In genomic region chr19:45902651-45903625, GRCh38 we compare ENCODE assay signal across 8 cellular contexts. TPM values are rescaled to one million over a fixed set of nuclear protein-coding genes. Genes with fewer than 3 reads are reported as not detected.
A peak's percentile ranks its signal among the peaks of the same experiment; 100 is the strongest.
DNase-seq lines count a peak whose midpoint lies in the region; ATAC-seq, FAIRE-seq and TF ChIP-seq lines count a peak whose summit lies in the region.

No MANE protein-coding gene starts in this region.

- H3K9me3 Mint-ChIP-seq in activated naive CD8-positive, alpha-beta T cell treated with anti-CD3 and anti-CD28 coated beads, Interleukin-2, amount 10 ng/mL, durations not matched to agents 7 days and 5 days: no peaks in the 10 kb centered on the region

- H3K4me1 Mint-ChIP-seq in activated naive CD8-positive, alpha-beta T cell treated with anti-CD3 and anti-CD28 coated beads, Interleukin-2, amount 10 ng/mL, durations not matched to agents 7 days and 5 days: peaks cover 20% of the 10 kb centered on the region

- intact Hi-C loops in Right ventricle myocardium inferior (cut with DNase I) (loop anchor here (1.0 to 10.0 kb wide), 2 partner anchors 40 to 112 kb away; partner anchors contain the start of gene SYMPK), pancreas (cut with DNase I) (no loop called here), tibial artery (cut with DNase I; ENCODE audit: low total_unique reads) (no loop called here)

- peak overlapping the region; percentile 90 for H3K27ac Mint-ChIP-seq in activated naive CD8-positive, alpha-beta T cell treated with anti-CD3 and anti-CD28 coated beads, Interleukin-2, amount 10 ng/mL, durations not matched to agents 7 days and 5 days

- POLR2A ChIA-PET in activated naive CD8-positive, alpha-beta T cell treated with anti-CD3 and anti-CD28 coated beads, Interleukin-2, amount 10 ng/mL, durations not matched to agents 7 days and 5 days (lab: Charles Lee): interaction anchor here (0.6 to 3.4 kb wide), 17 partner anchors 10 to 1695 kb away, joined by 3 to 45 read pairs (median 4); partner anchors contain the start of genes CCDC61, FBXO46 and IRF2BP1

- peak overlapping the region; percentile 97 for H3K4me3 Mint-ChIP-seq in activated naive CD8-positive, alpha-beta T cell treated with anti-CD3 and anti-CD28 coated beads, Interleukin-2, amount 10 ng/mL, durations not matched to agents 7 days and 5 days

- H3K27ac ChIP-seq in pancreas: peak overlapping the region in 3 of 4 donors; percentile 35 to 66 (median 60)
- peak overlapping the region; percentile 71 to 76 for H3K27ac ChIP-seq in tibial artery

- peak; percentile 90 for ATAC-seq in HG02678 (IDR thresholded peaks at IDR 0.05; ENCODE audit: unreplicated experiment)
- peak; percentile 92 for ATAC-seq in activated naive CD8-positive, alpha-beta T cell treated with anti-CD3 and anti-CD28 coated beads, Interleukin-2, amount 10 ng/mL, durations not matched to agents 7 days and 5 days (ENCODE audit: low read depth)
- peak; percentile 97 for ATAC-seq in Right ventricle myocardium inferior
- ATAC-seq in pancreas: peak; percentile 92 to 98 (median 94)

- H3K4me1 ChIP-seq in pancreas (peaks cover 8 to 21% (median 17%) of the 10 kb centered on the region in 3 donors), tibial artery (peaks cover 0 to 25% (median 14%) of the 10 kb centered on the region in 4 donors)

- peak; percentile 41 for FAIRE-seq in pancreas (lab: Jason Lieb, UNC)

- DNase-seq in GM12865 (ENCODE audit: low read depth) (peak; percentile 98), NCI-H1105 treated with DMSO at 0.1 percent for 48 hours (lab: John Stamatoyannopoulos, UW) (peak; percentile 97), SKM-1 treated with dmso at 0.1 percent for 144 hours (lab: John Stamatoyannopoulos, UW; ENCODE audit: unreplicated experiment) (peak; percentile 81), Right ventricle myocardium inferior (ENCODE audit: missing footprints) (peak; percentile 99), pancreas (peak; percentile 97 to 100 (median 100)), tibial artery (peak; percentile 95 to 99)
- peak; percentile 100 for DNase-seq in activated naive CD8-positive, alpha-beta T cell treated with anti-CD3 and anti-CD28 coated beads, Interleukin-2, amount 10 ng/mL, durations not matched to agents 7 days and 5 days

- TF ChIP-seq CTCF in GM12865 (IDR thresholded peaks at IDR 0.05; ENCODE audit: insufficient read depth, low read depth, low read length, missing control alignments): no peak
- no peak for TF ChIP-seq CTCF in pancreas (IDR thresholded peaks at IDR 0.05)
- TF ChIP-seq CTCF in tibial artery (IDR thresholded peaks at IDR 0.05): peak in 1 of 2 experiments; percentile 20

- 1 to 2% methylated on average over 73 of the region's 73 CpGs for WGBS in pancreas, 2 donors

- peaks cover 21% of the 10 kb centered on the region for H3K36me3 Mint-ChIP-seq in activated naive CD8-positive, alpha-beta T cell treated with anti-CD3 and anti-CD28 coated beads, Interleukin-2, amount 10 ng/mL, durations not matched to agents 7 days and 5 days

- H3K36me3 ChIP-seq in pancreas (peaks cover 0 to 9% (median 0%) of the 10 kb centered on the region in 3 donors), tibial artery (peaks cover 6 to 19% (median 17%) of the 10 kb centered on the region in 3 donors)

- H3K9me3 ChIP-seq in pancreas: no peaks in the 10 kb centered on the region
- H3K9me3 ChIP-seq in tibial artery: no peaks in the 10 kb centered on the region

- H3K27me3 Mint-ChIP-seq in activated naive CD8-positive, alpha-beta T cell treated with anti-CD3 and anti-CD28 coated beads, Interleukin-2, amount 10 ng/mL, durations not matched to agents 7 days and 5 days: no peaks in the 10 kb centered on the region

- H3K4me3 ChIP-seq in GM12865 (ENCODE audit: low read depth, low read length): peak overlapping the region; percentile 86
- H3K4me3 ChIP-seq in pancreas: peak overlapping the region; percentile 47 to 74 (median 56)
- H3K4me3 ChIP-seq in tibial artery: peak overlapping the region; percentile 70 to 78

- no peaks in the 10 kb centered on the region for H3K27me3 ChIP-seq in pancreas
- H3K27me3 ChIP-seq in tibial artery: no peaks in the 10 kb centered on the region

RNA-seq across cellular contexts. Expression of gene MYPOP, which starts 0.5 kb away (rescaled TPM):
- 10 to 100 TPM; 12.0 to 12.5 TPM for total RNA-seq in activated naive CD8-positive, alpha-beta T cell treated with anti-CD3 and anti-CD28 coated beads, Interleukin-2, amount 10 ng/mL, durations not matched to agents 7 days and 5 days
- total RNA-seq in Right ventricle myocardium inferior (16.0 TPM), pancreas (1 to 10 TPM; 3.6 to 5.6 (median 4.4) TPM)
- 1 to 10 TPM; 5.2 to 6.9 TPM for polyA plus RNA-seq in pancreas

RNA-seq across cellular contexts. Expression of gene NANOS2, which starts 11.6 kb away (rescaled TPM):
- not detected for total RNA-seq in activated naive CD8-positive, alpha-beta T cell treated with anti-CD3 and anti-CD28 coated beads, Interleukin-2, amount 10 ng/mL, durations not matched to agents 7 days and 5 days
- total RNA-seq in Right ventricle myocardium inferior: not detected
- total RNA-seq in pancreas: not detected
- polyA plus RNA-seq in pancreas: not detected

RNA-seq across cellular contexts. Expression of gene IRF2BP1, which starts 17.0 kb away (rescaled TPM):
- 10 to 100 TPM; 20.9 to 23.9 TPM for total RNA-seq in activated naive CD8-positive, alpha-beta T cell treated with anti-CD3 and anti-CD28 coated beads, Interleukin-2, amount 10 ng/mL, durations not matched to agents 7 days and 5 days
- 19.9 TPM for total RNA-seq in Right ventricle myocardium inferior
- 10 to 100 TPM; 10.0 to 19.4 (median 14.7) TPM for total RNA-seq in pancreas
- polyA plus RNA-seq in pancreas: 10 to 100 TPM; 13.3 to 21.5 TPM

RNA-seq across cellular contexts. Expression of gene FOXA3, which starts 38.8 kb away (rescaled TPM):
- not detected for total RNA-seq in activated naive CD8-positive, alpha-beta T cell treated with anti-CD3 and anti-CD28 coated beads, Interleukin-2, amount 10 ng/mL, durations not matched to agents 7 days and 5 days
- not detected for total RNA-seq in Right ventricle myocardium inferior
- total RNA-seq in pancreas: 10 to 100 TPM; 20.6 to 45.0 (median 28.3) TPM
- 10 to 100 TPM; 19.8 to 24.1 TPM for polyA plus RNA-seq in pancreas

RNA-seq across cellular contexts. Expression of gene SYMPK, which starts 40.0 kb away (rescaled TPM):
- total RNA-seq in activated naive CD8-positive, alpha-beta T cell treated with anti-CD3 and anti-CD28 coated beads, Interleukin-2, amount 10 ng/mL, durations not matched to agents 7 days and 5 days: 100 to 1,000 TPM; 100 to 113 TPM
- total RNA-seq in Right ventricle myocardium inferior (29.9 TPM), pancreas (10 to 100 TPM; 25.7 to 44.7 (median 28.5) TPM)
- 100 to 1,000 TPM; 133 to 142 TPM for polyA plus RNA-seq in pancreas

Comparison
In these comparisons a context has a peak if more than half of its experiments do, and no peak if none do; other contexts are left out.
1. Peak in every context shown above with its lines: DNase-seq, ATAC-seq, H3K4me3 ChIP-seq and H3K27ac ChIP-seq.